ENCODE assay signal across 18 cellular contexts in the genomic region with DNA sequence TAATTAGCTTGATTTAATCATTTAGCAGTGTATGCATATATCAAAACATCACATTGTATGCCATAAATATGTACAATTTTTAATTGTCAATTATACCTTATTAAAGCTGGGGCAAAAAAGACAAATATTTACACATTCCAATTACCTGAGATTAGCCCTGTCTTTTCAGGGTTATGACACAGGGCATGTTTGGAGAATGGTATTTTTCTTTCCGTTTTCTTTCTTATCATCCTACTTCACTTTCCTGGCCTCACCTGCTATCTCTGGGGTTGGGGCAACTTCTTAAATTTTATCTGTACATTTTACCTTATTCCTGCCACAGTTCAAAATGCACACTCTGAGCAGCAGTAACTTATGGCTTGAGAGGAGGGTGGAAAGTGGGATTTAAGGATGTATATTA.
DNase-seq lines count a peak whose midpoint lies in the region; ATAC-seq and TF ChIP-seq lines count a peak whose summit lies in the region.
"Had no signal": no experiment of that assay in that cellular context is flagged by ENCODE, and none has a peak within 500 bp of the region (broad histone marks: within the 10 kb centered on the region; RNA-seq: fewer than 3 reads in every experiment).

No MANE protein-coding gene starts in this region.

- no peak overlapping the region for H3K4me3 ChIP-seq in HCT116 (replicated peaks in 1 of 2; ENCODE audit: low read depth in 1 of 2, low read length in 2 of 2)
- H3K4me3 ChIP-seq in mesendoderm (ENCODE audit: low read length) = no peak overlapping the region
- no peak overlapping the region for H3K4me3 ChIP-seq in body of pancreas
- H3K4me3 ChIP-seq: GM12878, GM23248, HAP-1 had no signal

- TF ChIP-seq POLR2A in HCT116 (IDR thresholded peaks at IDR 0.05; ENCODE audit: borderline replicate concordance, extremely low read depth, insufficient read depth, insufficient read length) (no peak), body of pancreas (IDR thresholded peaks at IDR 0.05) (no peak)

- no peaks in the 10 kb centered on the region for H3K79me2 ChIP-seq in HCT116 (ENCODE audit: insufficient read depth, low read length)
- H3K79me2 ChIP-seq in mesendoderm (ENCODE audit: control insufficient read depth, insufficient read depth, low read length) = no peaks in the 10 kb centered on the region

- H3K9me3 ChIP-seq in HCT116 (ENCODE audit: control insufficient read depth in 1 of 2, insufficient read depth in 1 of 2, low read depth in 1 of 2, low read length in 2 of 2) (no peaks in the 10 kb centered on the region), body of pancreas (no peaks in the 10 kb centered on the region)
- H3K9me3 ChIP-seq: HAP-1 had no signal

- intact Hi-C loops in HCT116 (cut with micrococcal nuclease) = loop anchor here (10.0 kb wide), 1 partner anchor 494 kb away; no protein-coding TSS in a partner anchor
- intact Hi-C loops in body of pancreas (cut with DNase I) = no loop called here

- DNase-seq in HCT116 (ENCODE audit: low read depth, low spot score) = no peak
- peak; percentile 37 for DNase-seq in NCI-H69 (lab: John Stamatoyannopoulos, UW)
- no peak for DNase-seq in mesendoderm
- DNase-seq in body of pancreas = no peak
- DNase-seq: AML-193; CD4-positive, alpha-beta T cell; DMS153; DMS79; GDM1; KBM-7 had no signal

- no peak overlapping the region for H2BK120ac ChIP-seq in mesendoderm (ENCODE audit: low read depth, low read length)

- H2AK5ac ChIP-seq in mesendoderm (ENCODE audit: low read length) = no peak overlapping the region

- H3K79me1 ChIP-seq in mesendoderm (ENCODE audit: low read length) = no peaks in the 10 kb centered on the region

- no peak overlapping the region for H3K56ac ChIP-seq in mesendoderm (ENCODE audit: low read length)

- no CpG with 5 or more reads among the region's 1 CpG for WGBS in mesendoderm (ENCODE audit: extremely low coverage, insufficient coverage, low lambda C conversion rate)
- 12 to 19% methylated on average over 1 of the region's 1 CpG for WGBS in body of pancreas, 2 donors

- H3K36me3 ChIP-seq in HCT116 (ENCODE audit: control insufficient read depth in 1 of 2, insufficient read depth in 2 of 2, low read length in 2 of 2) = no peaks in the 10 kb centered on the region
- H3K36me3 ChIP-seq in mesendoderm (ENCODE audit: control insufficient read depth, insufficient read depth, low read length) = no peaks in the 10 kb centered on the region
- no peaks in the 10 kb centered on the region for H3K36me3 ChIP-seq in body of pancreas (replicated peaks in 1 of 2; ENCODE audit: insufficient read depth in 1 of 2, low read depth in 2 of 2)
- H3K36me3 ChIP-seq: HAP-1 had no signal

- H3K4me2 ChIP-seq in HCT116 (ENCODE audit: low read length) (peak overlapping the region; percentile 8; the same call in 1 of the 2 replicates), mesendoderm (ENCODE audit: low read length) (no peak overlapping the region)

- POLR2A ChIA-PET in HCT116 (lab: Charles Lee) = no interaction called here

- H2BK15ac ChIP-seq in mesendoderm (replicated peaks; ENCODE audit: low read depth) = no peak overlapping the region

- TF ChIP-seq RAD21 in HCT116 (IDR thresholded peaks at IDR 0.05; ENCODE audit: low read depth) = no peak

- no peak overlapping the region for H3K23ac ChIP-seq in mesendoderm (ENCODE audit: low read length)

- peak overlapping the region; percentile 65 for H4K8ac ChIP-seq in mesendoderm (ENCODE audit: low read depth, low read length)

- H4K20me1 ChIP-seq in HCT116 (ENCODE audit: insufficient read depth) = no peaks in the 10 kb centered on the region

- no peaks in the 10 kb centered on the region for H3K9me2 ChIP-seq in HCT116 (ENCODE audit: insufficient read depth)

- H3K9ac ChIP-seq in HCT116 (ENCODE audit: low read length) (no peak overlapping the region), mesendoderm (ENCODE audit: low read length) (no peak overlapping the region)
- H3K9ac ChIP-seq: GM23248 had no signal

- H3K4me1 ChIP-seq in HCT116 (ENCODE audit: control insufficient read depth in 1 of 2, insufficient read depth in 2 of 2, low read length in 2 of 2) (peaks cover 0 to 11% of the 10 kb centered on the region in 2 experiments; a peak in 1 of 4 replicates), mesendoderm (ENCODE audit: control insufficient read depth, low read depth, low read length) (no peaks in the 10 kb centered on the region), body of pancreas (no peaks in the 10 kb centered on the region)
- H3K4me1 ChIP-seq: HAP-1 had no signal

- no peak overlapping the region for H4K5ac ChIP-seq in mesendoderm (ENCODE audit: low read length)

- TF ChIP-seq CTCF in HCT116 (IDR thresholded peaks at IDR 0.05 in 2 of 3, conservative IDR thresholded peaks at IDR 0.05 in 1 of 3; ENCODE audit: borderline replicate concordance in 1 of 3, insufficient read depth in 1 of 3, low read depth in 2 of 3, low read length in 2 of 3) (no peak), body of pancreas (IDR thresholded peaks at IDR 0.05) (no peak)

- no TSS peak for BruUV-seq in HCT116 (replicated peaks; lab: Mats Ljungman, UMichigan)

- peaks cover 20% of the 10 kb centered on the region for H3K27me3 ChIP-seq in HCT116 (ENCODE audit: insufficient read depth, low read length)
- no peaks in the 10 kb centered on the region for H3K27me3 ChIP-seq in mesendoderm (ENCODE audit: insufficient read depth, low read length, poor library complexity)
- H3K27me3 ChIP-seq in body of pancreas = no peaks in the 10 kb centered on the region

- RAD21 ChIA-PET in HCT116 (lab: Charles Lee; ENCODE audit: low non-redundant PET in 1 of 2, low total read pairs in 2 of 2, uncharacterized antibody in 2 of 2, unreplicated experiment in 2 of 2) = no interaction called here

- H3K27ac ChIP-seq in HCT116 (ENCODE audit: low read depth, low read length) = no peak overlapping the region
- H3K27ac ChIP-seq in mesendoderm (ENCODE audit: low read depth, low read length) = no peak overlapping the region
- no peak overlapping the region for H3K27ac ChIP-seq in body of pancreas
- H3K27ac ChIP-seq: C4-2B, GM23248, HL-60 had no signal

- no peak overlapping the region for H2AFZ ChIP-seq in HCT116 (ENCODE audit: low read depth, low read length, poor library complexity, severe bottlenecking)
- H2AFZ ChIP-seq: GM23248 had no signal

- CTCF ChIA-PET in HCT116 (lab: Charles Lee) = no interaction called here

- H3K4ac ChIP-seq in mesendoderm (ENCODE audit: low read depth, low read length) = no peak overlapping the region

- no peak overlapping the region for H2BK5ac ChIP-seq in mesendoderm (ENCODE audit: low read length)

- no peak overlapping the region for H3K18ac ChIP-seq in mesendoderm (ENCODE audit: low read length)

- ATAC-seq in HCT116 (no peak), GM21447 (IDR thresholded peaks at IDR 0.05; ENCODE audit: unreplicated experiment) (no peak), HG03469 (IDR thresholded peaks at IDR 0.05; ENCODE audit: unreplicated experiment) (no peak), GM21825 (IDR thresholded peaks at IDR 0.05; ENCODE audit: unreplicated experiment) (no peak), body of pancreas (no peak)
- ATAC-seq: GM12878 had no signal

TF ChIP-seq in HCT116, 20 proteins besides CTCF, POLR2A, EP300 and RAD21:
- TF ChIP-seq YY1 (IDR thresholded peaks at IDR 0.05; ENCODE audit: extremely low read depth, insufficient replicate concordance, low read depth, low read length) = no peak
- TF ChIP-seq EZH2phosphoT487 (IDR thresholded peaks at IDR 0.05; ENCODE audit: borderline replicate concordance) = no peak
- no peak for TF ChIP-seq TCF7L2 (IDR thresholded peaks at IDR 0.05; ENCODE audit: borderline replicate concordance, extremely low read depth, insufficient read depth, insufficient read length)
- TF ChIP-seq CEBPB (IDR thresholded peaks at IDR 0.05; ENCODE audit: low read depth) = no peak
- TF ChIP-seq, protein P1, sequence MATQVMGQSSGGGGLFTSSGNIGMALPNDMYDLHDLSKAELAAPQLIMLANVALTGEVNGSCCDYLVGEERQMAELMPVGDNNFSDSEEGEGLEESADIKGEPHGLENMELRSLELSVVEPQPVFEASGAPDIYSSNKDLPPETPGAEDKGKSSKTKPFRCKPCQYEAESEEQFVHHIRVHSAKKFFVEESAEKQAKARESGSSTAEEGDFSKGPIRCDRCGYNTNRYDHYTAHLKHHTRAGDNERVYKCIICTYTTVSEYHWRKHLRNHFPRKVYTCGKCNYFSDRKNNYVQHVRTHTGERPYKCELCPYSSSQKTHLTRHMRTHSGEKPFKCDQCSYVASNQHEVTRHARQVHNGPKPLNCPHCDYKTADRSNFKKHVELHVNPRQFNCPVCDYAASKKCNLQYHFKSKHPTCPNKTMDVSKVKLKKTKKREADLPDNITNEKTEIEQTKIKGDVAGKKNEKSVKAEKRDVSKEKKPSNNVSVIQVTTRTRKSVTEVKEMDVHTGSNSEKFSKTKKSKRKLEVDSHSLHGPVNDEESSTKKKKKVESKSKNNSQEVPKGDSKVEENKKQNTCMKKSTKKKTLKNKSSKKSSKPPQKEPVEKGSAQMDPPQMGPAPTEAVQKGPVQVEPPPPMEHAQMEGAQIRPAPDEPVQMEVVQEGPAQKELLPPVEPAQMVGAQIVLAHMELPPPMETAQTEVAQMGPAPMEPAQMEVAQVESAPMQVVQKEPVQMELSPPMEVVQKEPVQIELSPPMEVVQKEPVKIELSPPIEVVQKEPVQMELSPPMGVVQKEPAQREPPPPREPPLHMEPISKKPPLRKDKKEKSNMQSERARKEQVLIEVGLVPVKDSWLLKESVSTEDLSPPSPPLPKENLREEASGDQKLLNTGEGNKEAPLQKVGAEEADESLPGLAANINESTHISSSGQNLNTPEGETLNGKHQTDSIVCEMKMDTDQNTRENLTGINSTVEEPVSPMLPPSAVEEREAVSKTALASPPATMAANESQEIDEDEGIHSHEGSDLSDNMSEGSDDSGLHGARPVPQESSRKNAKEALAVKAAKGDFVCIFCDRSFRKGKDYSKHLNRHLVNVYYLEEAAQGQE (IDR thresholded peaks at IDR 0.05; ENCODE audit: low read depth) = no peak
- TF ChIP-seq EZH2 (IDR thresholded peaks at IDR 0.05) = no peak
